In the genomic region with DNA sequence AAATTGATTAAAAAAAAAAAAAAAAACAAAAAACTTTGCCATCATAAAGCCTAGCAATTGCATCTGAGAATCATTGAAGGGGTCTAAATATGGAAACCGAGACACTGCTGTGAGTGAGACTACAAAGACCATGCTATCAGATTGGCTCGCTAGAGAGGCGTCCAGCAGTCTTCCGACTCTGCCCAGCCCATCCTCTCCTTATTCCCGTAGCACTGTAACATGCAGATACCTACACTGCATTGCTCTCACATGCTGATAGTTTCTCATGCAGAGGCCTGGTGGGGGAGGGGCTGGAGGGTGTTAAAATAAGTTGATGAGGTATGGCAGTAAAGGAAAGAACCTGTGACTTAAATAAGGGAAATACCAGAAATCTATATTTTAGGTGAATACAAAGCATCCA, we compare ENCODE assay signal across 19 cellular contexts.
"Had no signal": no experiment of that assay in that cellular context is flagged by ENCODE, and none has a peak within 500 bp of the region (broad histone marks: within the 10 kb centered on the region; RNA-seq: fewer than 3 reads in every experiment).

No MANE protein-coding gene starts in this region.

- H3K9me3 Mint-ChIP-seq: activated CD4-positive, alpha-beta T cell treated with anti-CD3 and anti-CD28 coated beads, Interleukin-2, amount 10 ng/mL, durations not matched to agents 7 days and 5 days; activated naive CD4-positive, alpha-beta T cell treated with anti-CD3 and anti-CD28 coated beads, Interleukin-2, amount 50 U/mL, for 24 hours; activated T-helper 17 cell treated with anti-CD3 and anti-CD28 coated beads, Interleukin-2, amount 50 U/mL, for 72 hours; central memory CD8-positive, alpha-beta T cell; immature natural killer cell; naive thymus-derived CD8-positive, alpha-beta T cell; stimulated activated memory B cell treated with anti-CD40 and anti-IgM and Interleukin-4, amounts not matched to agents 10 μg/mL and 1 μg/mL and 100 μg/mL, for 72 hours had no signal

- H3K9me3 ChIP-seq: mucosa of descending colon, spleen, tibial artery, vagina had no signal

- H3K4me1 Mint-ChIP-seq: activated CD4-positive, alpha-beta T cell treated with anti-CD3 and anti-CD28 coated beads, Interleukin-2, amount 10 ng/mL, durations not matched to agents 7 days and 5 days; activated naive CD4-positive, alpha-beta T cell treated with anti-CD3 and anti-CD28 coated beads, Interleukin-2, amount 50 U/mL, for 24 hours; activated T-helper 17 cell treated with anti-CD3 and anti-CD28 coated beads, Interleukin-2, amount 50 U/mL, for 72 hours; central memory CD8-positive, alpha-beta T cell; stimulated activated memory B cell treated with anti-CD40 and anti-IgM and Interleukin-4, amounts not matched to agents 10 μg/mL and 1 μg/mL and 100 μg/mL, for 72 hours had no signal

- H3K27me3 ChIP-seq: spleen, tibial artery, vagina had no signal

- H3K4me3 Mint-ChIP-seq: activated CD4-positive, alpha-beta T cell treated with anti-CD3 and anti-CD28 coated beads, Interleukin-2, amount 10 ng/mL, durations not matched to agents 7 days and 5 days; activated naive CD4-positive, alpha-beta T cell treated with anti-CD3 and anti-CD28 coated beads, Interleukin-2, amount 50 U/mL, for 24 hours; activated T-helper 17 cell treated with anti-CD3 and anti-CD28 coated beads, Interleukin-2, amount 50 U/mL, for 72 hours; central memory CD8-positive, alpha-beta T cell; immature natural killer cell; naive thymus-derived CD8-positive, alpha-beta T cell; stimulated activated memory B cell treated with anti-CD40 and anti-IgM and Interleukin-4, amounts not matched to agents 10 μg/mL and 1 μg/mL and 100 μg/mL, for 72 hours had no signal

- DNase-seq: activated CD4-positive, alpha-beta T cell treated with anti-CD3 and anti-CD28 coated beads, Interleukin-2, amount 10 ng/mL, durations not matched to agents 7 days and 5 days; activated CD4-positive, CD25-positive, alpha-beta regulatory T cell; activated CD8-positive, alpha-beta memory T cell treated with anti-CD3 and anti-CD28 coated beads for 24 hours; effector memory CD4-positive, alpha-beta T cell; immature natural killer cell; mammary epithelial cell; mucosa of descending colon; naive thymus-derived CD8-positive, alpha-beta T cell; spleen; stimulated activated CD4-positive, alpha-beta T cell treated with anti-CD3 and anti-CD28 coated beads, Interleukin-1b, Interleukin-23, amount 100 ng/mL, for 48 hours; tibial artery had no signal

- H3K27me3 Mint-ChIP-seq: activated CD4-positive, alpha-beta T cell treated with anti-CD3 and anti-CD28 coated beads, Interleukin-2, amount 10 ng/mL, durations not matched to agents 7 days and 5 days; activated naive CD4-positive, alpha-beta T cell treated with anti-CD3 and anti-CD28 coated beads, Interleukin-2, amount 50 U/mL, for 24 hours; activated T-helper 17 cell treated with anti-CD3 and anti-CD28 coated beads, Interleukin-2, amount 50 U/mL, for 72 hours; central memory CD8-positive, alpha-beta T cell; naive thymus-derived CD8-positive, alpha-beta T cell; progenitor cell of endocrine pancreas; stimulated activated memory B cell treated with anti-CD40 and anti-IgM and Interleukin-4, amounts not matched to agents 10 μg/mL and 1 μg/mL and 100 μg/mL, for 72 hours had no signal

- H3K4me3 ChIP-seq: mucosa of descending colon, spleen, tibial artery, vagina had no signal

- ATAC-seq: activated T-helper 17 cell treated with anti-CD3 and anti-CD28 coated beads, Interleukin-2, amount 50 U/mL, for 72 hours; mucosa of descending colon; naive thymus-derived CD8-positive, alpha-beta T cell; sciatic nerve; stimulated activated memory B cell treated with anti-CD40 and anti-IgM and Interleukin-4, amounts not matched to agents 10 μg/mL and 1 μg/mL and 100 μg/mL, for 72 hours had no signal

- H3K27ac ChIP-seq: epithelial cell of prostate, spleen, tibial artery, vagina had no signal

- H3K36me3 ChIP-seq: vagina had no signal

- H3K27ac Mint-ChIP-seq: activated CD4-positive, alpha-beta T cell treated with anti-CD3 and anti-CD28 coated beads, Interleukin-2, amount 10 ng/mL, durations not matched to agents 7 days and 5 days; activated naive CD4-positive, alpha-beta T cell treated with anti-CD3 and anti-CD28 coated beads, Interleukin-2, amount 50 U/mL, for 24 hours; activated T-helper 17 cell treated with anti-CD3 and anti-CD28 coated beads, Interleukin-2, amount 50 U/mL, for 72 hours; naive thymus-derived CD8-positive, alpha-beta T cell; progenitor cell of endocrine pancreas; stimulated activated memory B cell treated with anti-CD40 and anti-IgM and Interleukin-4, amounts not matched to agents 10 μg/mL and 1 μg/mL and 100 μg/mL, for 72 hours had no signal
